8 cellular contexts compared by ENCODE assay signal in the genomic region with DNA sequence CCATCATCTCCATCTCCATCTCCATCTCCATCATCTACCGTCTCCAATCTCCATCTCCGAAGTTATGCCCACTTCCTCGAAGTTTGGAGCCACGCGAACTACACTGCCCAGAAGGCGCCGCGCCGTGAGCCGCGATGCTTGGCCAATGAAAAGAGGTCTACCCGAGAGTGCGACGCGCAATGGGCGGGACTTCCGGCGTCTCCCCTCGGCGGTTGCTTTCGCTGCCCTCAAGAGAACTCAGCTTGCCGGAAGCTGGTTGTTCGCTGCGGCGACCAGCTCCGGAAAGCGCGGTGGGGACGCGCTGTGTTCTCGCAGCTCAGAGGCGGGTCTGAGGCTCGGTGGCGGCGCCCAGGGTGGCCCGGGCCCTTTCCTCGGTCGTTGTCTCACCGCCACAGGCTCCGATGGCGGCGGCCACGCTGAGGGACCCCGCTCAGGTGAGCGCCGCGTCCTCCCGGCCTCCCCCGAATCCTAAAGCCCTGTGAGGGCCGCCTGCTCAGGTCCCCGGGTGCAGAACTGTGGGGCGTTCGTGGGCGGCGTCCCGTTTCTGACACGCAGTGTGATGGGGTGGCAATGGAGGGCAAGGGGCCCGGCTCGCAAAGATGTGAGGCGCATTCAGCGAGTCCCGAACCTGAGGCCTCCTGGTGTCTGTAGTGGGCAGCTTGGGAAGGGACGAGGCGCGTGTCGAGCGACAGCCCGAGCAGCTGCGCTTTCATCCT. TPM values are rescaled to one million over a fixed set of nuclear protein-coding genes. Genes with fewer than 3 reads are reported as not detected.
DNase-seq lines count a peak whose midpoint lies in the region; ATAC-seq and TF ChIP-seq lines count a peak whose summit lies in the region.
"Not testable (repeated sequence)": the region's sequence is repeated elsewhere in the genome, so short reads cannot be mapped to it uniquely, and the experiment has no call there.

A gene (plus strand): TSS at position 259 of the 716 bp plus-strand sequence. CDS start 143 bp downstream, at position 402.

- ATAC-seq in HG02852 (IDR thresholded peaks at IDR 0.05; ENCODE audit: unreplicated experiment) (peak; percentile 97), psoas muscle (peak; percentile 100)

- not testable (repeated sequence) for H3K9me3 ChIP-seq in right atrium auricular region
- H3K9me3 ChIP-seq in psoas muscle: peaks cover 14% of the 10 kb centered on the region

- intact Hi-C loops in T-helper 1 cell treated with Interleukin-12 subunit alpha and Interleukin-12 subunit beta and Interleukin-4 antibody, amounts not matched to agents 30 ng/mL and 1 ng/mL, for 36 hours (cut with micrococcal nuclease): loop anchor here (1.0 to 10.0 kb wide), 18 partner anchors 13 to 1096 kb away; a partner anchor contains a TSS
- intact Hi-C loops in psoas muscle (cut with DNase I): loop anchor here in 1 of 2 donors (1.0 kb wide), 1 partner anchor 44 kb away; no protein-coding TSS in a partner anchor

- DNase-seq in GM13976 (ENCODE audit: low spot score) (peak; percentile 95), NCI-H146 (lab: John Stamatoyannopoulos, UW) (peak; percentile 95), amniotic stem cell (lab: John Stamatoyannopoulos, UW) (peak; percentile 91), right atrium auricular region (ENCODE audit: low spot score) (peak; percentile 93), psoas muscle (peak; percentile 98), ureter (ENCODE audit: low spot score) (peak; percentile 96)

- H3K4me3 ChIP-seq in right atrium auricular region (peak within 1 kb of the TSS; percentile 82 to 93), psoas muscle (peak within 1 kb of the TSS; percentile 81)

- WGBS in psoas muscle, 3 donors: 1% methylated on average over 57 to 60 of the region's 69 CpGs

- H3K27me3 ChIP-seq in right atrium auricular region; psoas muscle (ENCODE audit: insufficient read depth in 3 of 3, low read length in 2 of 3): not testable (repeated sequence)

- in situ Hi-C loops in GM13976 (cut with MboI; ENCODE audit: low sequenced_read_pairs, unreplicated experiment): not testable (repeated sequence)

- not testable (repeated sequence) for H3K4me1 ChIP-seq in right atrium auricular region, psoas muscle

- H3K27ac ChIP-seq in right atrium auricular region (peak within 1 kb of the TSS; percentile 82 to 84), psoas muscle (peak within 1 kb of the TSS; percentile 86)

- TF ChIP-seq CTCF in GM13976 (IDR thresholded peaks at IDR 0.05; ENCODE audit: borderline replicate concordance, control extremely low read depth, extremely low read depth, insufficient read depth, missing control alignments); right atrium auricular region (IDR thresholded peaks at IDR 0.05); psoas muscle (IDR thresholded peaks at IDR 0.05): not testable (repeated sequence)

- H3K36me3 ChIP-seq in right atrium auricular region; psoas muscle (ENCODE audit: insufficient read depth in 1 of 2, low read depth in 1 of 2): not testable (repeated sequence)

RNA-seq across cellular contexts. Expression of the gene that starts here (rescaled TPM):
- 9.6 and 10.0 TPM in 2 replicates for total RNA-seq in T-helper 1 cell treated with Interleukin-12 subunit alpha and Interleukin-12 subunit beta and Interleukin-4 antibody, amounts not matched to agents 30 ng/mL and 1 ng/mL, for 36 hours
- 1 to 10 TPM; 2.1 to 8.5 TPM for total RNA-seq in right atrium auricular region
- total RNA-seq in psoas muscle: 1 to 10 TPM; 2.7 to 5.7 (median 4.4) TPM
- 1 to 10 TPM; 2.3 to 7.5 (median 3.0) TPM for polyA plus RNA-seq in psoas muscle
- 12.2 TPM for total RNA-seq in ureter

Comparison
In these comparisons a context has a peak if more than half of its experiments do, and no peak if none do; other contexts are left out.
1. Peak in every context shown above with its lines: DNase-seq, ATAC-seq, H3K4me3 ChIP-seq and H3K27ac ChIP-seq.